ENCODE assay signal across 1 cellular context in the genomic region with DNA sequence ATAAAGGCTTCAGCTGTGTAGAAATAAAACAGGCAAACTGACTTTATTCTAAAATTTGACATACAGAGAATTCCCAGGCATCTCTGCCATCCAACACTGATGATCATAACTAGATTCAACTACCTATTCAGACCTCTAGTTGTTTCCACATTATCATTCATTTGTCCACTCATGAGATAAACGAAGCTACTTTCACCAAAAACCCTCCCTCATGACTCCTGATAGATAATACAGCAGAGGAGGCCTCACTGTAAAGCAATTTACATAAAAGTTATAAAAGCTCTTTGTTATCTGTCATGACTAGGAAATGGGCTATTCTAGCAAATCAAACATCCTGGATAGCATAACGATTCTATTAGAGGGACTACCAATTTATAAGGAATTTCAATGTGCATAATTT.
TF ChIP-seq lines count a peak whose summit lies in the region.

No MANE protein-coding gene starts in this region.

TF ChIP-seq in K562, 482 proteins besides CTCF, POLR2A, EP300 and RAD21:
- TF ChIP-seq HMBOX1 (IDR thresholded peaks at IDR 0.05) = peak; percentile 79
- TF ChIP-seq, protein P1, sequence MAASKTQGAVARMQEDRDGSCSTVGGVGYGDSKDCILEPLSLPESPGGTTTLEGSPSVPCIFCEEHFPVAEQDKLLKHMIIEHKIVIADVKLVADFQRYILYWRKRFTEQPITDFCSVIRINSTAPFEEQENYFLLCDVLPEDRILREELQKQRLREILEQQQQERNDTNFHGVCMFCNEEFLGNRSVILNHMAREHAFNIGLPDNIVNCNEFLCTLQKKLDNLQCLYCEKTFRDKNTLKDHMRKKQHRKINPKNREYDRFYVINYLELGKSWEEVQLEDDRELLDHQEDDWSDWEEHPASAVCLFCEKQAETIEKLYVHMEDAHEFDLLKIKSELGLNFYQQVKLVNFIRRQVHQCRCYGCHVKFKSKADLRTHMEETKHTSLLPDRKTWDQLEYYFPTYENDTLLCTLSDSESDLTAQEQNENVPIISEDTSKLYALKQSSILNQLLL (CRISPR knock-in tag; IDR thresholded peaks at IDR 0.05; ENCODE audit: borderline replicate concordance) = no peak
TF ChIP-seq in K562: peak in this region for 1.
